ENCODE assay signal across 10 cellular contexts in the genomic region with DNA sequence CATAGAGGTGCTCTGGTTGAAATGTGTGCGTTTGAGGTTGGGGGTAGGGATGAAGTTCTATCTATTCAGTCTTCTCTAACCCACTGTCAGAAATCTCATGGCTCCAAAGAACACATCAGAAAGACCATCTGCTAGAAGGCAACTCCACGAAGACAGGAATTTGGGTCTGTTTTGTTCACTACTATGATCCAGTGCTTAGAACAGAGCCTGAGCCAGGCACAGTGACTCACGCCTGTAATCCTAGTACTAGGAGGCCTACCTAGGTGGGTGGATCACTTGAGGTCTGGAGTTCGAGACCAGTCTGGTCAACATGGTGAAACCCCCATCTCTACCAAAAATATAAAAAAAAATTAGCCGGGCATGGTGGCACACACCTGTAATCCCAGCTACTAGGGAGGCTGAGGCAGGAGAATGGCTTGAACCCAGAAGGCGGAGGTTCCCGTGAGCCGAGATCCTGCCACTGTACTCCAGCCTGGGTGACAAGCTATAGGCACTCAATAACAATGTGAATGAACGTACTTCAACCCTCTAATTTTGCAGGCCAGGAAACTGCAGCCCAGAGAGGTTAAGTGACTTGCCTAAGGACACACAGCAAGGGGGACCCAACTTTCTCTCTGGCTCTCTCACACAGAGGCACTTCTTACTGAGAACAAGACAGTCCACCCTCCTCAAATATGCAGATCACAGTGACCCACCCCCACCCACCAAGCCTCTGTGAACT. TPM values are rescaled to one million over a fixed set of nuclear protein-coding genes. Genes with fewer than 3 reads are reported as not detected.
A peak's percentile ranks its signal among the peaks of the same experiment; 100 is the strongest.
DNase-seq lines count a peak whose midpoint lies in the region; ATAC-seq and TF ChIP-seq lines count a peak whose summit lies in the region.
"Had no signal": no experiment of that assay in that cellular context is flagged by ENCODE, and none has a peak within 500 bp of the region (broad histone marks: within the 10 kb centered on the region; RNA-seq: fewer than 3 reads in every experiment).

No MANE protein-coding gene starts in this region.

- no peak overlapping the region for H3K18ac ChIP-seq in mesendoderm (ENCODE audit: low read length)

- no peak for TF ChIP-seq CTCF in transverse colon (IDR thresholded peaks at IDR 0.05)

- H4K5ac ChIP-seq in mesendoderm (ENCODE audit: low read length): no peak overlapping the region

- H3K27ac ChIP-seq in mesendoderm (ENCODE audit: low read depth, low read length): no peak overlapping the region
- peak overlapping the region in 3 of 4 donors; percentile 44 to 93 (median 87) for H3K27ac ChIP-seq in transverse colon

- no peak overlapping the region for H2BK15ac ChIP-seq in mesendoderm (replicated peaks; ENCODE audit: low read depth)

- no peak overlapping the region for H3K4me2 ChIP-seq in mesendoderm (ENCODE audit: low read length)

- no peak overlapping the region for H2AK5ac ChIP-seq in mesendoderm (ENCODE audit: low read length)

- no peak overlapping the region for H3K9ac ChIP-seq in mesendoderm (ENCODE audit: low read length)

- H4K8ac ChIP-seq in mesendoderm (ENCODE audit: low read depth, low read length): no peak overlapping the region

- H3K79me2 ChIP-seq in mesendoderm (ENCODE audit: control insufficient read depth, insufficient read depth, low read length): peaks cover 2% of the 10 kb centered on the region

- H3K56ac ChIP-seq in mesendoderm (ENCODE audit: low read length): peak overlapping the region; percentile 5

- no peak for TF ChIP-seq POLR2A in transverse colon (IDR thresholded peaks at IDR 0.05)

- no peak overlapping the region for H3K4me3 ChIP-seq in mesendoderm (ENCODE audit: low read length)
- H3K4me3 ChIP-seq in transverse colon: peak overlapping the region in 1 of 4 donors; percentile 96

- no peaks in the 10 kb centered on the region for H3K9me3 Mint-ChIP-seq in T-helper 2 cell treated with Interferon-gamma antibody and Interleukin-4, amounts not matched to agents 5 μg/mL and 100 μg/mL, for 36 hours
- H3K9me3 Mint-ChIP-seq: T-cell had no signal

- H3K4me3 Mint-ChIP-seq in T-helper 2 cell treated with Interferon-gamma antibody and Interleukin-4, amounts not matched to agents 5 μg/mL and 100 μg/mL, for 36 hours: peak overlapping the region; percentile 51

- no peak for ATAC-seq in GM21737 (IDR thresholded peaks at IDR 0.05; ENCODE audit: unreplicated experiment)
- ATAC-seq: T-cell had no signal

- no peak overlapping the region for H2BK120ac ChIP-seq in mesendoderm (ENCODE audit: low read depth, low read length)

- TF ChIP-seq EP300 in transverse colon (IDR thresholded peaks at IDR 0.05; ENCODE audit: low read depth): no peak

- peaks cover 1% of the 10 kb centered on the region for H3K36me3 Mint-ChIP-seq in T-helper 2 cell treated with Interferon-gamma antibody and Interleukin-4, amounts not matched to agents 5 μg/mL and 100 μg/mL, for 36 hours (ENCODE audit: low read depth)
- H3K36me3 Mint-ChIP-seq: T-cell had no signal

- no peaks in the 10 kb centered on the region for H3K9me3 ChIP-seq in transverse colon

- H3K27me3 ChIP-seq in mesendoderm (ENCODE audit: insufficient read depth, low read length, poor library complexity) (no peaks in the 10 kb centered on the region), transverse colon (no peaks in the 10 kb centered on the region)

- no peak overlapping the region for H3K27ac Mint-ChIP-seq in T-helper 2 cell treated with Interferon-gamma antibody and Interleukin-4, amounts not matched to agents 5 μg/mL and 100 μg/mL, for 36 hours
- H3K27ac Mint-ChIP-seq: T-cell had no signal

- H2BK5ac ChIP-seq in mesendoderm (ENCODE audit: low read length): no peak overlapping the region

- H3K23ac ChIP-seq in mesendoderm (ENCODE audit: low read length): no peak overlapping the region

- H3K27me3 Mint-ChIP-seq in T-helper 2 cell treated with Interferon-gamma antibody and Interleukin-4, amounts not matched to agents 5 μg/mL and 100 μg/mL, for 36 hours (ENCODE audit: low read depth): peaks cover 11% of the 10 kb centered on the region
- H3K27me3 Mint-ChIP-seq: T-cell had no signal

- no CpG with 5 or more reads among the region's 9 CpGs for WGBS in mesendoderm (ENCODE audit: extremely low coverage, insufficient coverage, low lambda C conversion rate)
- 69% methylated on average over 9 of the region's 9 CpGs; no CpG with 5 or more reads in 1 of the 2 donors for WGBS in transverse colon (ENCODE audit: low coverage in 1 of 2), 2 donors

- DNase-seq in T-helper 2 cell treated with Interferon-gamma antibody and Interleukin-4, amounts not matched to agents 5 μg/mL and 100 μg/mL, for 36 hours (ENCODE audit: low spot score): no peak
- DNase-seq in T-helper 2 cell (no peak), dermis blood vessel endothelial cell (peak; percentile 34), mesendoderm (no peak), transverse colon (no peak), activated T-cell treated with anti-CD3 and anti-CD28 coated beads for 4 hours (no peak)
- DNase-seq in stimulated activated CD4-positive, alpha-beta T cell treated with anti-CD3 and anti-CD28 coated beads, Interleukin-4, amount 100 ng/mL, for 24 hours: no peak
- DNase-seq: cerebellar nuclear complex, T-cell had no signal

- intact Hi-C loops in transverse colon (cut with DNase I; ENCODE audit: low total_unique reads): loop anchor here (5.0 kb wide), 1 partner anchor 86 kb away; no protein-coding TSS in a partner anchor

- no peaks in the 10 kb centered on the region for H3K36me3 ChIP-seq in mesendoderm (ENCODE audit: control insufficient read depth, insufficient read depth, low read length)
- no peaks in the 10 kb centered on the region for H3K36me3 ChIP-seq in transverse colon

- H3K79me1 ChIP-seq in mesendoderm (ENCODE audit: low read length): peaks cover 14% of the 10 kb centered on the region

- in situ Hi-C loops in transverse colon (cut with MboI; ENCODE audit: low pct_ligation_motif_present in 1 of 4, low pct_unique_long_range_greater_than_20kb in 1 of 4, low sequenced_read_pairs in 3 of 4): loop anchor here in 1 of 4 donors (10.0 kb wide), 1 partner anchor 88 kb away; no protein-coding TSS in a partner anchor

- no peak overlapping the region for H3K4ac ChIP-seq in mesendoderm (ENCODE audit: low read depth, low read length)

- H3K4me1 Mint-ChIP-seq in T-helper 2 cell treated with Interferon-gamma antibody and Interleukin-4, amounts not matched to agents 5 μg/mL and 100 μg/mL, for 36 hours (ENCODE audit: low read depth): peaks cover 11% of the 10 kb centered on the region

- peaks cover 3% of the 10 kb centered on the region for H3K4me1 ChIP-seq in mesendoderm (ENCODE audit: control insufficient read depth, low read depth, low read length)
- peaks cover 32 to 56% (median 48%) of the 10 kb centered on the region in 4 donors for H3K4me1 ChIP-seq in transverse colon

RNA-seq across cellular contexts. Expression of a gene that starts 2.2 kb away (rescaled TPM):
- total RNA-seq in dermis blood vessel endothelial cell (12.1 and 30.4 TPM in 2 replicates), transverse colon (100 to 1,000 TPM in 1 of 4 donors, 10 to 100 TPM in 3; 16.5 to 128 (median 24.8) TPM)
- polyA plus RNA-seq in mesendoderm (2013, experiment 1 of 2): 11.7 TPM
- polyA plus RNA-seq in mesendoderm (2013, experiment 2 of 2): 12.0 TPM

RNA-seq across cellular contexts. Expression of a gene that starts 3.2 kb away (rescaled TPM):
- total RNA-seq in dermis blood vessel endothelial cell: 14.5 and 16.8 TPM in 2 replicates
- polyA plus RNA-seq in mesendoderm (2013, experiment 1 of 2): 24.5 TPM
- 22.1 TPM for polyA plus RNA-seq in mesendoderm (2013, experiment 2 of 2)
- total RNA-seq in transverse colon: 100 to 1,000 TPM in 1 of 4 donors, 10 to 100 TPM in 3; 36.6 to 105 (median 61.2) TPM

RNA-seq across cellular contexts. Expression of a gene that starts 12.4 kb away (rescaled TPM):
- total RNA-seq in dermis blood vessel endothelial cell: 14.8 and 21.9 TPM in 2 replicates
- 29.1 TPM for polyA plus RNA-seq in mesendoderm (2013, experiment 1 of 2)
- 29.4 TPM for polyA plus RNA-seq in mesendoderm (2013, experiment 2 of 2)
- total RNA-seq in transverse colon: 1,000 to 10,000 TPM in 1 of 4 donors, 100 to 1,000 TPM in 3; 326 to 1,573 (median 641) TPM

RNA-seq across cellular contexts. Expression of a gene that starts 56.7 kb away (rescaled TPM):
- total RNA-seq in dermis blood vessel endothelial cell: 50.4 and 70.6 TPM in 2 replicates
- 32.9 TPM for polyA plus RNA-seq in mesendoderm (2013, experiment 1 of 2)
- polyA plus RNA-seq in mesendoderm (2013, experiment 2 of 2): 32.7 TPM
- 100 to 1,000 TPM; 128 to 708 (median 280) TPM for total RNA-seq in transverse colon

Comparison
In these comparisons a context has a peak if more than half of its experiments do, and no peak if none do; other contexts are left out.
1. RNA of a gene that starts 12.4 kb away (total RNA-seq): 326 to 1,573 TPM in transverse colon; 14.8 to 21.9 TPM in dermis blood vessel endothelial cell; every median in the first group is over 10 times any median in the second.